8 cellular contexts compared by ENCODE assay signal in the genomic region with DNA sequence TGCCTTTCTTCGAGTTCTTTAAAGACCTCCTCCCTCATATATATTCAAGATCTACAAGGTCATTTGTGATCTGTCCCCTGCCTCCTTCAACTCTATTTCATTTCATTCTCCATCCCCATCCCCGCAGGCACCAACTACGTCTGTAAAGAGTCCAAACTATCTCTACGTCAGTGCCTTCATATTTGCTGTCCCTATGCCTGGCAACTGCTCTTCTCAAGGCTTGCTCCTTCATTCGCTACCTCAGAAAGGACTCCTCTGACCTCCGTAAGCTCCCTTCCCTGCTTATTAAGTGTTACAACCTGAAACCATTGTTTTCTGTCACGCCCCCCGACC. TPM values are rescaled to one million over a fixed set of nuclear protein-coding genes. Genes with fewer than 3 reads are reported as not detected.
DNase-seq lines count a peak whose midpoint lies in the region; ATAC-seq lines count a peak whose summit lies in the region.

No MANE protein-coding gene starts in this region.

- H3K79me2 ChIP-seq in GM23248 (ENCODE audit: insufficient read depth): peaks cover 64% of the 10 kb centered on the region

- H3K36me3 Mint-ChIP-seq in activated T-helper 17 cell treated with anti-CD3 and anti-CD28 coated beads, Interleukin-2, amount 50 U/mL, for 72 hours (ENCODE audit: low read depth): peaks cover 70% of the 10 kb centered on the region
- peaks cover 48% of the 10 kb centered on the region for H3K36me3 Mint-ChIP-seq in stimulated activated memory B cell treated with anti-CD40 and anti-IgM and Interleukin-4, amounts not matched to agents 10 μg/mL and 1 μg/mL and 100 μg/mL, for 72 hours

- DNase-seq in ACHN (peak; percentile 45), GM23248 (peak; percentile 53), NCI-H146 (lab: John Stamatoyannopoulos, UW) (no peak)

- in situ Hi-C loops in ACHN (cut with HindIII; ENCODE audit: low pct_ligation_motif_present, low pct_unique_long_range_greater_than_20kb, low sequenced_read_pairs) (no loop called here), GM23248 (cut with MboI) (no loop called here)

- H3K36me3 ChIP-seq in GM23248 (ENCODE audit: low read depth) (peaks cover 28% of the 10 kb centered on the region), iPS-15b (ENCODE audit: control insufficient read depth, insufficient read depth, low read length) (peaks cover 8% of the 10 kb centered on the region)

- H3K4me1 Mint-ChIP-seq in activated T-helper 17 cell treated with anti-CD3 and anti-CD28 coated beads, Interleukin-2, amount 50 U/mL, for 72 hours: peaks cover 24% of the 10 kb centered on the region
- peaks cover 43% of the 10 kb centered on the region for H3K4me1 Mint-ChIP-seq in stimulated activated memory B cell treated with anti-CD40 and anti-IgM and Interleukin-4, amounts not matched to agents 10 μg/mL and 1 μg/mL and 100 μg/mL, for 72 hours

- H2AFZ ChIP-seq in GM23248: peak overlapping the region; percentile 97

- H3K9me3 Mint-ChIP-seq in activated T-helper 17 cell treated with anti-CD3 and anti-CD28 coated beads, Interleukin-2, amount 50 U/mL, for 72 hours: no peaks in the 10 kb centered on the region
- no peaks in the 10 kb centered on the region for H3K9me3 Mint-ChIP-seq in stimulated activated memory B cell treated with anti-CD40 and anti-IgM and Interleukin-4, amounts not matched to agents 10 μg/mL and 1 μg/mL and 100 μg/mL, for 72 hours

- H4K20me1 ChIP-seq in GM23248 (ENCODE audit: insufficient read depth): no peaks in the 10 kb centered on the region

- peak overlapping the region; percentile 96 for H3K4me3 ChIP-seq in GM23248
- peak overlapping the region; percentile 98 for H3K4me3 ChIP-seq in iPS-15b (ENCODE audit: low read depth, low read length)

- H3K9ac ChIP-seq in GM23248 (peak overlapping the region; percentile 90), iPS-15b (ENCODE audit: low read depth, low read length) (peak overlapping the region; percentile 84)

- H3K27me3 ChIP-seq in GM23248 (replicated peaks; ENCODE audit: insufficient read depth): no peaks in the 10 kb centered on the region
- H3K27me3 ChIP-seq in iPS-15b (ENCODE audit: control insufficient read depth, insufficient read depth, low read length): no peaks in the 10 kb centered on the region

- H3K9me2 ChIP-seq in GM23248 (ENCODE audit: insufficient read depth): no peaks in the 10 kb centered on the region

- peak overlapping the region; percentile 98 for H3K27ac Mint-ChIP-seq in activated T-helper 17 cell treated with anti-CD3 and anti-CD28 coated beads, Interleukin-2, amount 50 U/mL, for 72 hours
- peak overlapping the region; percentile 77 for H3K27ac Mint-ChIP-seq in stimulated activated memory B cell treated with anti-CD40 and anti-IgM and Interleukin-4, amounts not matched to agents 10 μg/mL and 1 μg/mL and 100 μg/mL, for 72 hours

- peaks cover 20% of the 10 kb centered on the region for H3K4me1 ChIP-seq in GM23248 (ENCODE audit: insufficient read depth)
- H3K4me1 ChIP-seq in iPS-15b (ENCODE audit: control insufficient read depth, insufficient read depth, low read length): no peaks in the 10 kb centered on the region

- no peak for ATAC-seq in activated T-helper 17 cell treated with anti-CD3 and anti-CD28 coated beads, Interleukin-2, amount 50 U/mL, for 72 hours (replicated peaks)
- no peak for ATAC-seq in stimulated activated memory B cell treated with anti-CD40 and anti-IgM and Interleukin-4, amounts not matched to agents 10 μg/mL and 1 μg/mL and 100 μg/mL, for 72 hours
- ATAC-seq in HG03378 (IDR thresholded peaks at IDR 0.05; ENCODE audit: unreplicated experiment) (no peak), GM21367 (IDR thresholded peaks at IDR 0.05; ENCODE audit: unreplicated experiment) (no peak)

- peak overlapping the region; percentile 28 for H3K27ac ChIP-seq in GM23248

- H3F3A ChIP-seq in GM23248 (ENCODE audit: insufficient read depth): peaks cover 23% of the 10 kb centered on the region

- H3K4me3 Mint-ChIP-seq in activated T-helper 17 cell treated with anti-CD3 and anti-CD28 coated beads, Interleukin-2, amount 50 U/mL, for 72 hours: peak overlapping the region; percentile 95
- peak overlapping the region; percentile 91 for H3K4me3 Mint-ChIP-seq in stimulated activated memory B cell treated with anti-CD40 and anti-IgM and Interleukin-4, amounts not matched to agents 10 μg/mL and 1 μg/mL and 100 μg/mL, for 72 hours

- H3K4me2 ChIP-seq in GM23248 (ENCODE audit: unreplicated experiment): peak overlapping the region; percentile 95

- H3K9me3 ChIP-seq in GM23248 (ENCODE audit: low read depth) (no peaks in the 10 kb centered on the region), iPS-15b (ENCODE audit: control insufficient read depth, insufficient read depth, low read length) (no peaks in the 10 kb centered on the region)

- H3K27me3 Mint-ChIP-seq in activated T-helper 17 cell treated with anti-CD3 and anti-CD28 coated beads, Interleukin-2, amount 50 U/mL, for 72 hours: no peaks in the 10 kb centered on the region
- H3K27me3 Mint-ChIP-seq in stimulated activated memory B cell treated with anti-CD40 and anti-IgM and Interleukin-4, amounts not matched to agents 10 μg/mL and 1 μg/mL and 100 μg/mL, for 72 hours: no peaks in the 10 kb centered on the region

- WGBS in GM23248 (ENCODE audit: low coverage in 1 of 2, low lambda C conversion rate in 2 of 2, missing lambda C conversion rate in 2 of 2), 2 experiments: 7 to 8% methylated on average over 8 of the region's 8 CpGs

RNA-seq across cellular contexts. Expression of gene LLPH, which starts 0.7 kb away (rescaled TPM):
- total RNA-seq in GM23248 (2014; rRNA removed; shearing (Covaris generic)): 7.1 and 11.6 TPM in 2 replicates
- 49.2 and 50.0 TPM in 2 replicates for polyA plus RNA-seq in GM23248 (2016; fragmentation: Nextera tagmentation; extraction: Ambion mirVana)
- 10 to 100 TPM; 20.6 to 37.0 TPM for total RNA-seq in activated T-helper 17 cell treated with anti-CD3 and anti-CD28 coated beads, Interleukin-2, amount 50 U/mL, for 72 hours

RNA-seq across cellular contexts. Expression of gene TMBIM4, which starts 39.9 kb away (rescaled TPM):
- total RNA-seq in GM23248 (2014; rRNA removed; shearing (Covaris generic)): 162 and 184 TPM in 2 replicates
- polyA plus RNA-seq in GM23248 (2016; fragmentation: Nextera tagmentation; extraction: Ambion mirVana): 276 and 300 TPM in 2 replicates
- 10 to 100 TPM; 41.5 to 48.9 TPM for total RNA-seq in activated T-helper 17 cell treated with anti-CD3 and anti-CD28 coated beads, Interleukin-2, amount 50 U/mL, for 72 hours

RNA-seq across cellular contexts. Expression of gene IRAK3, which starts 59.1 kb away (rescaled TPM):
- 3.7 and 6.6 TPM in 2 replicates for total RNA-seq in GM23248 (2014; rRNA removed; shearing (Covaris generic))
- 3.1 and 3.3 TPM in 2 replicates for polyA plus RNA-seq in GM23248 (2016; fragmentation: Nextera tagmentation; extraction: Ambion mirVana)
- total RNA-seq in activated T-helper 17 cell treated with anti-CD3 and anti-CD28 coated beads, Interleukin-2, amount 50 U/mL, for 72 hours: 1 to 10 TPM; 1.4 to 1.8 TPM
